Comparison of ENCODE assay signal across 28 cellular contexts in genomic region chr2:171745806-171746205, GRCh38.
"Had no signal": no experiment of that assay in that cellular context is flagged by ENCODE, and none has a peak within 500 bp of the region (broad histone marks: within the 10 kb centered on the region; RNA-seq: fewer than 3 reads in every experiment).

No MANE protein-coding gene starts in this region.

- H3K27me3 Mint-ChIP-seq: dendritic cell treated with granulocyte-macrophage colony-stimulating factor and Interleukin-4, amounts not matched to agents 40 ng/mL and 50 ng/mL, for 4 days; effector memory CD8-positive, alpha-beta T cell; naive B cell; naive thymus-derived CD8-positive, alpha-beta T cell had no signal

- ATAC-seq: effector memory CD8-positive, alpha-beta T cell; esophagus mucosa; foreskin keratinocyte; gastroesophageal sphincter; heart left ventricle; left colon; left lobe of liver; lower lobe of right lung; mucosa of descending colon; naive thymus-derived CD8-positive, alpha-beta T cell had no signal

- H3K4me3 Mint-ChIP-seq: dendritic cell treated with granulocyte-macrophage colony-stimulating factor and Interleukin-4, amounts not matched to agents 40 ng/mL and 50 ng/mL, for 4 days; effector memory CD8-positive, alpha-beta T cell; endodermal cell; immature natural killer cell; mesothelial cell of epicardium; naive B cell; naive thymus-derived CD8-positive, alpha-beta T cell had no signal

- H3K27ac ChIP-seq: colonic mucosa, epithelial cell of prostate, esophagus squamous epithelium, foreskin keratinocyte, gastroesophageal sphincter, heart left ventricle, hepatocyte, left ventricle myocardium inferior, lower lobe of right lung had no signal

- DNase-seq: colonic mucosa; cortex of kidney; effector CD8-positive, alpha-beta T cell; effector memory CD8-positive, alpha-beta T cell; endodermal cell; erythroblast; esophagus squamous epithelium; foreskin keratinocyte; heart left ventricle; hypothalamus; immature natural killer cell; islet precursor cell; kidney; kidney glomerular epithelial cell; left colon; left ventricle myocardium inferior; lower lobe of right lung; mesenchymal stem cell; mucosa of descending colon; naive B cell; naive thymus-derived CD8-positive, alpha-beta T cell had no signal

- H3K9me3 Mint-ChIP-seq: dendritic cell treated with granulocyte-macrophage colony-stimulating factor and Interleukin-4, amounts not matched to agents 40 ng/mL and 50 ng/mL, for 4 days; effector memory CD8-positive, alpha-beta T cell; endodermal cell; immature natural killer cell; mesothelial cell of epicardium; naive thymus-derived CD8-positive, alpha-beta T cell had no signal

- H3K4me3 ChIP-seq: colonic mucosa, esophagus squamous epithelium, gastroesophageal sphincter, heart left ventricle, hepatocyte, left ventricle myocardium inferior, lower lobe of right lung, mucosa of descending colon had no signal

- H3K27me3 ChIP-seq: colonic mucosa, esophagus squamous epithelium, foreskin keratinocyte, gastroesophageal sphincter, heart left ventricle, hepatocyte had no signal

- H3K4me1 ChIP-seq: colonic mucosa, esophagus squamous epithelium, foreskin keratinocyte, gastroesophageal sphincter, heart left ventricle, left ventricle myocardium inferior, lower lobe of right lung had no signal

- H3K27ac Mint-ChIP-seq: dendritic cell treated with granulocyte-macrophage colony-stimulating factor and Interleukin-4, amounts not matched to agents 40 ng/mL and 50 ng/mL, for 4 days; effector memory CD8-positive, alpha-beta T cell; endodermal cell; immature natural killer cell; mesothelial cell of epicardium; naive B cell; naive thymus-derived CD8-positive, alpha-beta T cell had no signal

- H3K4me1 Mint-ChIP-seq: endodermal cell, immature natural killer cell, mesothelial cell of epicardium had no signal

- H3K9me3 ChIP-seq: colonic mucosa, esophagus squamous epithelium, gastroesophageal sphincter, heart left ventricle, left ventricle myocardium inferior, lower lobe of right lung, mucosa of descending colon had no signal

- H3K79me2 ChIP-seq: hepatocyte had no signal

- H2AFZ ChIP-seq: hepatocyte had no signal

- H3K4me2 ChIP-seq: hepatocyte had no signal
